ENCODE assay signal across 8 cellular contexts in the genomic region with DNA sequence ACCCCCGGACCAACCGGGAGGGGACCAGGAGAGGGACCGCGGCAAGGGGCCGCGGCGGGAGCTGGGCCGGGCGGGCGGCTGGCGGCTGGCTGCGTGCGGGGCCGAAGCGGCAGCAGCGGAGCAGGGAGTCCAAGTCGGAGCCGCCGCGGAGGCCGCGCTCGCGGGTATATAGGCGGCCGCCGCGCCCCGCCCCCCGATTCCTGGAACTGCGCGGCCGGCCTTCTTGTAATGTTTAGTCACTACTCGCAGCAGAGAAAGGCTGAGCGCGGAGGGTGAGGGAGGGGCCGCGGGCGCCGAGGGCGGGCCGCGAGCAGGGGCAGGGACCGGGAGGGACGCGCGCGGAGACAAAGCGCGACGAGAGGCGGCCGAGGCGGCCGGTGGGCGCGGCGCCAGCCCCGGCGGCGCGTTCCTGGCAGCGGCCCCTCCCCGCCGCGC. TPM values are rescaled to one million over a fixed set of nuclear protein-coding genes. Genes with fewer than 3 reads are reported as not detected.
A peak's percentile ranks its signal among the peaks of the same experiment; 100 is the strongest.
DNase-seq lines count a peak whose midpoint lies in the region; ATAC-seq and TF ChIP-seq lines count a peak whose summit lies in the region.

A gene with protein sequence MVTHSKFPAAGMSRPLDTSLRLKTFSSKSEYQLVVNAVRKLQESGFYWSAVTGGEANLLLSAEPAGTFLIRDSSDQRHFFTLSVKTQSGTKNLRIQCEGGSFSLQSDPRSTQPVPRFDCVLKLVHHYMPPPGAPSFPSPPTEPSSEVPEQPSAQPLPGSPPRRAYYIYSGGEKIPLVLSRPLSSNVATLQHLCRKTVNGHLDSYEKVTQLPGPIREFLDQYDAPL (minus strand): TSS at position 142 of the 435 bp plus-strand sequence. CDS start 982 bp downstream, outside the sequence.

- no peak for TF ChIP-seq CTCF in NB4 (IDR thresholded peaks at IDR 0.05; ENCODE audit: low read depth, low read length)
- TF ChIP-seq CTCF in gastroesophageal sphincter (IDR thresholded peaks at IDR 0.05) = peak in 2 of 4 experiments; percentile 16 to 44
- TF ChIP-seq CTCF in neutrophil (IDR thresholded peaks at IDR 0.05) = peak; percentile 29

- DNase-seq in Caki2 (ENCODE audit: low read depth) = peak; percentile 97
- DNase-seq in GM23248 = peak; percentile 99
- peak; percentile 92 for DNase-seq in NB4 (ENCODE audit: low read depth)
- DNase-seq in activated naive CD4-positive, alpha-beta T cell treated with anti-CD3 and anti-CD28 coated beads, Interleukin-2, amount 10 ng/mL, durations not matched to agents 7 days and 5 days = peak; percentile 97

- no peak for TF ChIP-seq POLR2A in NB4 (IDR thresholded peaks at IDR 0.05; ENCODE audit: extremely low read depth, insufficient read length)
- peak; percentile 97 to 100 for TF ChIP-seq POLR2A in gastroesophageal sphincter (IDR thresholded peaks at IDR 0.05)

- peak within 1 kb of the TSS; percentile 71 for H2AFZ ChIP-seq in GM23248

- H3K4me1 Mint-ChIP-seq in activated naive CD4-positive, alpha-beta T cell treated with anti-CD3 and anti-CD28 coated beads, Interleukin-2, amount 10 ng/mL, durations not matched to agents 7 days and 5 days = peaks cover 52% of the 10 kb centered on the region

- H3K27ac ChIP-seq in GM23248 (peak within 1 kb of the TSS; percentile 86), gastroesophageal sphincter (peak within 1 kb of the TSS; percentile 87 to 96 (median 92)), neutrophil (peak within 1 kb of the TSS; percentile 90), subcutaneous abdominal adipose tissue (ENCODE audit: low read depth, low read length) (peak within 1 kb of the TSS; percentile 78)

- H3K27me3 ChIP-seq in GM23248 (replicated peaks; ENCODE audit: insufficient read depth) (no peaks in the 10 kb centered on the region), gastroesophageal sphincter (no peaks in the 10 kb centered on the region), neutrophil (peaks cover 65% of the 10 kb centered on the region), subcutaneous abdominal adipose tissue (ENCODE audit: control insufficient read depth in 5 of 5, insufficient read depth in 4 of 5, low read length in 5 of 5) (no peaks in the 10 kb centered on the region)

- peak within 1 kb of the TSS; percentile 93 for H3K27ac Mint-ChIP-seq in activated naive CD4-positive, alpha-beta T cell treated with anti-CD3 and anti-CD28 coated beads, Interleukin-2, amount 10 ng/mL, durations not matched to agents 7 days and 5 days

- H3K9ac ChIP-seq in GM23248 (peak within 1 kb of the TSS; percentile 96), subcutaneous abdominal adipose tissue (ENCODE audit: low read length in 5 of 5) (peak within 1 kb of the TSS in 4 of 5 donors; percentile 89 to 96 (median 95))

- H3K79me2 ChIP-seq in GM23248 (ENCODE audit: insufficient read depth) = peaks cover 42% of the 10 kb centered on the region

- no peaks in the 10 kb centered on the region for H3K9me3 ChIP-seq in GM23248 (ENCODE audit: low read depth)
- H3K9me3 ChIP-seq in gastroesophageal sphincter = no peaks in the 10 kb centered on the region
- H3K9me3 ChIP-seq in neutrophil = peaks cover 4% of the 10 kb centered on the region
- H3K9me3 ChIP-seq in subcutaneous abdominal adipose tissue (ENCODE audit: control insufficient read depth in 5 of 5, low read length in 5 of 5) = no peaks in the 10 kb centered on the region

- peak within 1 kb of the TSS; percentile 88 for H3K4me3 ChIP-seq in GM23248
- H3K4me3 ChIP-seq in NB4 (ENCODE audit: low read depth, low read length) = peak within 1 kb of the TSS; percentile 36
- peak within 1 kb of the TSS; percentile 49 to 57 for H3K4me3 ChIP-seq in gastroesophageal sphincter
- H3K4me3 ChIP-seq in neutrophil (ENCODE audit: low read depth in 1 of 2, low read length in 1 of 2) = peak within 1 kb of the TSS; percentile 86 to 99
- peak within 1 kb of the TSS; percentile 96 to 99 (median 98) for H3K4me3 ChIP-seq in subcutaneous abdominal adipose tissue (ENCODE audit: low read depth in 1 of 5, low read length in 5 of 5)

- H3K4me3 Mint-ChIP-seq in activated naive CD4-positive, alpha-beta T cell treated with anti-CD3 and anti-CD28 coated beads, Interleukin-2, amount 10 ng/mL, durations not matched to agents 7 days and 5 days = peak within 1 kb of the TSS; percentile 83

- in situ Hi-C loops in Caki2 (cut with HindIII; ENCODE audit: low pct_unique_long_range_greater_than_20kb, low sequenced_read_pairs) = no loop called here
- in situ Hi-C loops in GM23248 (cut with MboI) = loop anchor here (5.0 kb wide), 1 partner anchor 62 kb away; no protein-coding TSS in a partner anchor

- H4K20me1 ChIP-seq in GM23248 (ENCODE audit: insufficient read depth) = peaks cover 9% of the 10 kb centered on the region; the same call in 1 of the 2 replicates

- peaks cover 33% of the 10 kb centered on the region for H3K36me3 Mint-ChIP-seq in activated naive CD4-positive, alpha-beta T cell treated with anti-CD3 and anti-CD28 coated beads, Interleukin-2, amount 10 ng/mL, durations not matched to agents 7 days and 5 days

- TF ChIP-seq EP300 in gastroesophageal sphincter (IDR thresholded peaks at IDR 0.05) = no peak

- ATAC-seq in SK-N-SH treated with all-trans-retinoic acid at 6 μM for 48 hours (peak; percentile 54), gastroesophageal sphincter (peak; percentile 88)

- 0% methylated on average over 1 to 29 of the region's 66 CpGs for WGBS in GM23248 (ENCODE audit: low coverage in 1 of 2, low lambda C conversion rate in 2 of 2, missing lambda C conversion rate in 2 of 2), 2 experiments
- no CpG with 5 or more reads among the region's 66 CpGs for WGBS in gastroesophageal sphincter (ENCODE audit: low coverage in 1 of 2), 2 donors

- peak within 1 kb of the TSS; percentile 86 for H3K4me2 ChIP-seq in GM23248 (ENCODE audit: unreplicated experiment)

- peaks cover 6% of the 10 kb centered on the region; the same call in 1 of the 2 replicates for H3K36me3 ChIP-seq in GM23248 (ENCODE audit: low read depth)
- H3K36me3 ChIP-seq in gastroesophageal sphincter = peaks cover 0 to 26% of the 10 kb centered on the region in 2 donors
- peaks cover 20% of the 10 kb centered on the region for H3K36me3 ChIP-seq in neutrophil
- H3K36me3 ChIP-seq in subcutaneous abdominal adipose tissue (ENCODE audit: control insufficient read depth in 5 of 5, insufficient read depth in 5 of 5, low read length in 5 of 5) = peaks cover 0 to 32% (median 18%) of the 10 kb centered on the region in 5 donors

- H3K4me1 ChIP-seq in GM23248 (ENCODE audit: insufficient read depth) = peaks cover 28% of the 10 kb centered on the region
- peaks cover 8 to 54% (median 29%) of the 10 kb centered on the region in 3 donors for H3K4me1 ChIP-seq in gastroesophageal sphincter
- H3K4me1 ChIP-seq in neutrophil (ENCODE audit: control insufficient read depth in 1 of 2, insufficient read depth in 1 of 2, low read depth in 1 of 2, low read length in 1 of 2) = peaks cover 41 to 52% of the 10 kb centered on the region in 2 experiments
- H3K4me1 ChIP-seq in subcutaneous abdominal adipose tissue (ENCODE audit: control insufficient read depth in 5 of 5, insufficient read depth in 5 of 5, low read length in 5 of 5) = peaks cover 1 to 39% (median 26%) of the 10 kb centered on the region in 5 donors

- CTCF ChIA-PET in activated naive CD4-positive, alpha-beta T cell treated with anti-CD3 and anti-CD28 coated beads, Interleukin-2, amount 10 ng/mL, durations not matched to agents 7 days and 5 days (lab: Charles Lee) = interaction anchor here (1.2 to 6.8 kb wide), 8 partner anchors 16 to 69 kb away, joined by 3 to 84 read pairs (median 7); a partner anchor contains a TSS

- no peaks in the 10 kb centered on the region for H3K9me3 Mint-ChIP-seq in activated naive CD4-positive, alpha-beta T cell treated with anti-CD3 and anti-CD28 coated beads, Interleukin-2, amount 10 ng/mL, durations not matched to agents 7 days and 5 days

- H3K27me3 Mint-ChIP-seq in activated naive CD4-positive, alpha-beta T cell treated with anti-CD3 and anti-CD28 coated beads, Interleukin-2, amount 10 ng/mL, durations not matched to agents 7 days and 5 days = peaks cover 29% of the 10 kb centered on the region

- peaks cover 27% of the 10 kb centered on the region for H3F3A ChIP-seq in GM23248 (ENCODE audit: insufficient read depth)

- H3K9me2 ChIP-seq in GM23248 (ENCODE audit: insufficient read depth) = no peaks in the 10 kb centered on the region

TF ChIP-seq in SK-N-SH treated with all-trans-retinoic acid at 6 μM for 48 hours, 23 proteins besides CTCF, POLR2A, EP300 and RAD21:
- TF ChIP-seq SNAI2 (CRISPR knock-in tag; IDR thresholded peaks at IDR 0.05) = 0 out of 2 replicates have a peak, but pooled peaks have one; percentile 32
- no peak for TF ChIP-seq OSR1 (CRISPR knock-in tag; IDR thresholded peaks at IDR 0.05)
- peak; percentile 21; the same call in 1 of the 2 replicates for TF ChIP-seq ZNF8 (CRISPR knock-in tag; IDR thresholded peaks at IDR 0.05)

RNA-seq across cellular contexts. Expression of the gene that starts here (rescaled TPM):
- total RNA-seq in Caki2 (2014; rRNA removed; shearing (Covaris generic); ENCODE audit: low replicate concordance) = 22.9 and 28.9 TPM in 2 replicates
- total RNA-seq in GM23248 (2014; rRNA removed; shearing (Covaris generic)) = 47.8 and 50.6 TPM in 2 replicates
- 31.2 and 31.5 TPM in 2 replicates for polyA plus RNA-seq in GM23248 (2016; fragmentation: Nextera tagmentation; extraction: Ambion mirVana)
- 100 to 1,000 TPM in 1 of 4 donors, 10 to 100 TPM in 3; 11.5 to 423 (median 38.2) TPM for total RNA-seq in gastroesophageal sphincter

Comparison
In these comparisons a context has a peak if more than half of its experiments do, and no peak if none do; other contexts are left out.
1. Peak in every context shown above with its lines: DNase-seq, ATAC-seq, H3K4me3 ChIP-seq and H3K27ac ChIP-seq.
2. H3K4me3 ChIP-seq: peak in every context shown above with its lines; median percentile 98 in subcutaneous abdominal adipose tissue; 92 in neutrophil; 88 in GM23248; 53 in gastroesophageal sphincter; 36 in NB4.